ENCODE assay signal across 1 cellular context in genomic region chr5:91495699-91496098, GRCh38.
TF ChIP-seq lines count a peak whose summit lies in the region.

No MANE protein-coding gene starts in this region.

TF ChIP-seq in GM23338, 12 proteins besides CTCF, POLR2A, EP300 and RAD21 (continued from another document):
- no peak for TF ChIP-seq ZNF462 (CRISPR knock-in tag; IDR thresholded peaks at IDR 0.05)
- TF ChIP-seq JUNB (IDR thresholded peaks at IDR 0.05; ENCODE audit: unreplicated experiment), result no peak
- TF ChIP-seq CREB1 (CRISPR knock-in tag; IDR thresholded peaks at IDR 0.05; ENCODE audit: low read depth), result no peak
- no peak for TF ChIP-seq NANOG (IDR thresholded peaks at IDR 0.05; ENCODE audit: borderline replicate concordance)
- TF ChIP-seq ETS1 (IDR thresholded peaks at IDR 0.05), result no peak
- no peak for TF ChIP-seq ZNF114 (CRISPR knock-in tag; IDR thresholded peaks at IDR 0.05)
